In genomic region chr5:173624276-173624675, GRCh38 we compare ENCODE assay signal across 23 cellular contexts. TPM values are rescaled to one million over a fixed set of nuclear protein-coding genes. Genes with fewer than 3 reads are reported as not detected.
DNase-seq lines count a peak whose midpoint lies in the region; ATAC-seq, FAIRE-seq and TF ChIP-seq lines count a peak whose summit lies in the region.
"Had no signal": no experiment of that assay in that cellular context is flagged by ENCODE, and none has a peak within 500 bp of the region (broad histone marks: within the 10 kb centered on the region; RNA-seq: fewer than 3 reads in every experiment).

No MANE protein-coding gene starts in this region.

- no TSS peak for BruUV-seq in IMR-90 (replicated peaks; lab: Mats Ljungman, UMichigan)

- no peak overlapping the region for H2AK5ac ChIP-seq in IMR-90 (ENCODE audit: low read depth, low read length)
- no peak overlapping the region for H2AK5ac ChIP-seq in H1 (ENCODE audit: low read depth, low read length)
- no peak overlapping the region for H2AK5ac ChIP-seq in mesenchymal stem cell (ENCODE audit: low read length, severe bottlenecking)

- H3K4me1 ChIP-seq in IMR-90 (ENCODE audit: control insufficient read depth, insufficient read depth, low read length) (no peaks in the 10 kb centered on the region), H1 (replicated peaks in 1 of 4; ENCODE audit: control insufficient read depth in 3 of 4, insufficient read depth in 4 of 4, low read length in 3 of 4) (peaks cover 10 to 15% (median 11%) of the 10 kb centered on the region in 4 experiments), mesenchymal stem cell (ENCODE audit: control insufficient read depth, insufficient read depth, low read depth, low read length) (peaks cover 9% of the 10 kb centered on the region), spleen (peaks cover 0 to 2% (median under 1%) of the 10 kb centered on the region in 6 donors)

- no peaks in the 10 kb centered on the region for H3K23me2 ChIP-seq in H1 (ENCODE audit: low read depth, low read length)

- H4K20me1 ChIP-seq in IMR-90 (ENCODE audit: insufficient read depth, low read length) (no peaks in the 10 kb centered on the region), H1 (replicated peaks in 1 of 2; ENCODE audit: control insufficient read depth in 1 of 2, insufficient read depth in 2 of 2, low read length in 2 of 2) (no peaks in the 10 kb centered on the region)

- no peak overlapping the region for H3K4me3 ChIP-seq in IMR-90 (ENCODE audit: insufficient read depth, low read depth, low read length)
- no peak overlapping the region for H3K4me3 ChIP-seq in H1 (ENCODE audit: extremely low read depth in 1 of 4, insufficient read depth in 2 of 4, low read depth in 3 of 4, low read length in 4 of 4)
- H3K4me3 ChIP-seq in mesenchymal stem cell (ENCODE audit: insufficient read depth in 1 of 2, low read depth in 1 of 2, low read length in 2 of 2): no peak overlapping the region
- no peak overlapping the region for H3K4me3 ChIP-seq in spleen
- H3K4me3 ChIP-seq: GM12878 had no signal

- peak overlapping the region; percentile 80 for H3K27ac Mint-ChIP-seq in stimulated activated memory B cell treated with anti-CD40 and anti-IgM and Interleukin-4, amounts not matched to agents 10 μg/mL and 1 μg/mL and 100 μg/mL, for 72 hours
- H3K27ac Mint-ChIP-seq: H9 had no signal

- peak overlapping the region; percentile 12; the same call in 1 of the 2 replicates for H2BK12ac ChIP-seq in H1 (ENCODE audit: low read depth, low read length)
- H2BK12ac ChIP-seq in mesenchymal stem cell (ENCODE audit: low read length in 2 of 2): no peak overlapping the region

- no CpG with 5 or more reads among the region's 5 CpGs for WGBS in IMR-90 (ENCODE audit: extremely low coverage in 2 of 2, insufficient read length in 1 of 2), 2 experiments
- WGBS in H1 (ENCODE audit: extremely low coverage in 1 of 2, insufficient coverage in 1 of 2, insufficient read length in 1 of 2, insufficient replicate concordance in 2 of 2, low coverage in 1 of 2, low lambda C conversion rate in 2 of 2, missing lambda C conversion rate in 1 of 2), 2 experiments: 80% methylated on average over 5 of the region's 5 CpGs; no CpG with 5 or more reads in 1 of the 2 experiments
- WGBS in mesenchymal stem cell: 85% methylated on average over 5 of the region's 5 CpGs
- WGBS in spleen, 5 donors: 72 to 93% (median 79%) methylated on average over 5 of the region's 5 CpGs

- H3K9me3 ChIP-seq in IMR-90 (ENCODE audit: control insufficient read depth, insufficient read depth, low read length) (no peaks in the 10 kb centered on the region), H1 (ENCODE audit: insufficient read depth in 2 of 2, low read depth in 1 of 2, low read length in 1 of 2) (no peaks in the 10 kb centered on the region), mesenchymal stem cell (ENCODE audit: control insufficient read depth, low read length) (no peaks in the 10 kb centered on the region), spleen (no peaks in the 10 kb centered on the region)
- H3K9me3 ChIP-seq: BE2C had no signal

- no peak for TF ChIP-seq RAD21 in IMR-90 (IDR thresholded peaks at IDR 0.05; ENCODE audit: low read length)
- no peak for TF ChIP-seq RAD21 in H1 (IDR thresholded peaks at IDR 0.05 in 1 of 2, conservative IDR thresholded peaks at IDR 0.05 in 1 of 2; ENCODE audit: low read depth in 2 of 2, low read length in 2 of 2)

- POLR2A ChIA-PET in IMR-90 (lab: Charles Lee; ENCODE audit: unreplicated experiment) (no interaction called here), H1 (lab: Charles Lee; ENCODE audit: partially characterized antibody) (interaction anchor here (1.2 kb wide), 1 partner anchor 339 kb away, joined by 3 read pairs; no protein-coding TSS in a partner anchor)

- H2BK20ac ChIP-seq in IMR-90 (ENCODE audit: low read depth, low read length) (no peak overlapping the region), H1 (ENCODE audit: low read length) (0 out of 2 replicates have a peak overlapping the region, but pooled peaks have one; percentile 38)

- TF ChIP-seq CTCF in IMR-90 (conservative IDR thresholded peaks at IDR 0.05; ENCODE audit: low read depth, low read length) (no peak), H1 (IDR thresholded peaks at IDR 0.05; ENCODE audit: control extremely low read depth in 1 of 3, insufficient read depth in 1 of 3, low read depth in 1 of 3, low read length in 3 of 3) (no peak), spleen (IDR thresholded peaks at IDR 0.05 in 8 of 11, conservative IDR thresholded peaks at IDR 0.05 in 3 of 11) (no peak)

- H3K27me3 Mint-ChIP-seq in stimulated activated memory B cell treated with anti-CD40 and anti-IgM and Interleukin-4, amounts not matched to agents 10 μg/mL and 1 μg/mL and 100 μg/mL, for 72 hours: no peaks in the 10 kb centered on the region

- H3K18ac ChIP-seq in IMR-90 (ENCODE audit: low read depth, low read length) (no peak overlapping the region), H1 (ENCODE audit: extremely low read depth, low read length) (peak overlapping the region; percentile 9; the same call in 1 of the 2 replicates), mesenchymal stem cell (ENCODE audit: low read depth in 1 of 2, low read length in 2 of 2) (no peak overlapping the region)

- H4K91ac ChIP-seq in IMR-90 (ENCODE audit: insufficient read depth, low read depth, low read length) (no peak overlapping the region), H1 (replicated peaks; ENCODE audit: insufficient read length, low read length) (no peak overlapping the region), mesenchymal stem cell (ENCODE audit: low read length) (peak overlapping the region; percentile 18)

- FAIRE-seq in H1 (lab: Jason Lieb, UNC): no peak
- FAIRE-seq: GM12878 had no signal

- H3K14ac ChIP-seq in IMR-90 (replicated peaks; ENCODE audit: low read depth, low read length) (no peak overlapping the region), H1 (ENCODE audit: insufficient read length) (no peak overlapping the region), mesenchymal stem cell (ENCODE audit: low read length in 2 of 2) (no peak overlapping the region)

- H2AK9ac ChIP-seq in IMR-90 (replicated peaks; ENCODE audit: low read depth, low read length, poor library complexity): no peak overlapping the region

- no peak for ATAC-seq in IMR-90 (ENCODE audit: low read depth)
- no peak for ATAC-seq in stimulated activated memory B cell treated with anti-CD40 and anti-IgM and Interleukin-4, amounts not matched to agents 10 μg/mL and 1 μg/mL and 100 μg/mL, for 72 hours
- ATAC-seq: GM12878, Right ventricle myocardium inferior had no signal

- no peaks in the 10 kb centered on the region for H3K9me1 ChIP-seq in IMR-90 (ENCODE audit: insufficient read depth, low read length)

- intact Hi-C loops in IMR-90 (cut with micrococcal nuclease): no loop called here
- intact Hi-C loops in spleen (cut with DNase I; ENCODE audit: low total_unique reads): no loop called here

- no peaks in the 10 kb centered on the region for H3K36me3 Mint-ChIP-seq in stimulated activated memory B cell treated with anti-CD40 and anti-IgM and Interleukin-4, amounts not matched to agents 10 μg/mL and 1 μg/mL and 100 μg/mL, for 72 hours
- H3K36me3 Mint-ChIP-seq: CD4-positive, CD25-positive, alpha-beta regulatory T cell had no signal

- H3K56ac ChIP-seq in IMR-90 (ENCODE audit: extremely low read depth, insufficient read depth, low read length) (no peak overlapping the region), H1 (replicated peaks; ENCODE audit: insufficient read length, low read depth, low read length) (no peak overlapping the region)

- CTCF ChIA-PET in IMR-90 (lab: Yijun Ruan, JAX): no interaction called here
- CTCF ChIA-PET in H1 (lab: Charles Lee; ENCODE audit: partially characterized antibody): interaction anchor here (1.0 to 3.2 kb wide), 9 partner anchors 12 to 360 kb away, joined by 3 to 11 read pairs (median 4); no protein-coding TSS in a partner anchor

- H3K4me2 ChIP-seq in IMR-90 (ENCODE audit: low read depth, low read length) (no peak overlapping the region), H1 (ENCODE audit: insufficient read depth in 1 of 2, low read depth in 2 of 2, low read length in 2 of 2) (no peak overlapping the region), mesenchymal stem cell (ENCODE audit: low read length, poor library complexity, severe bottlenecking) (no peak overlapping the region)

- no peak for TF ChIP-seq EP300 in H1 (IDR thresholded peaks at IDR 0.05; ENCODE audit: borderline replicate concordance in 1 of 2, low read depth in 2 of 2, low read length in 2 of 2)

- H4K8ac ChIP-seq in IMR-90 (ENCODE audit: low read depth in 2 of 2, low read length in 2 of 2): no peak overlapping the region
- no peak overlapping the region for H4K8ac ChIP-seq in H1 (ENCODE audit: extremely low read depth, insufficient read depth, low read length)
- no peak overlapping the region for H4K8ac ChIP-seq in mesenchymal stem cell (ENCODE audit: low read length)

- H2AFZ ChIP-seq in IMR-90 (replicated peaks; ENCODE audit: low read length, poor library complexity): no peak overlapping the region
- H2AFZ ChIP-seq in H1 (ENCODE audit: low read length): no peak overlapping the region
- no peak overlapping the region for H2AFZ ChIP-seq in mesenchymal stem cell (ENCODE audit: low read depth, low read length)

- H3K79me2 ChIP-seq in H1 (ENCODE audit: control insufficient read depth in 1 of 2, insufficient read depth in 2 of 2, low read length in 2 of 2): no peaks in the 10 kb centered on the region

- H3K79me1 ChIP-seq in IMR-90 (ENCODE audit: low read depth in 1 of 2, low read length in 2 of 2): no peaks in the 10 kb centered on the region
- no peaks in the 10 kb centered on the region for H3K79me1 ChIP-seq in H1 (ENCODE audit: low read depth, low read length)
- H3K79me1 ChIP-seq in mesenchymal stem cell (replicated peaks; ENCODE audit: low read length, poor library complexity, severe bottlenecking): no peaks in the 10 kb centered on the region

- H3K27me3 ChIP-seq in IMR-90 (ENCODE audit: control insufficient read depth, insufficient read depth, low read length) (peaks cover 25% of the 10 kb centered on the region), H1 (replicated peaks in 1 of 4; ENCODE audit: control insufficient read depth in 3 of 4, extremely low read depth in 1 of 4, insufficient read depth in 3 of 4, low read length in 3 of 4) (no peaks in the 10 kb centered on the region), mesenchymal stem cell (ENCODE audit: control insufficient read depth in 1 of 2, insufficient read depth in 1 of 2, low read length in 2 of 2) (peaks cover 7 to 9% of the 10 kb centered on the region in 2 experiments), spleen (replicated peaks in 1 of 7) (no peaks in the 10 kb centered on the region)
- H3K27me3 ChIP-seq: BE2C had no signal

- H3K4me3 Mint-ChIP-seq in stimulated activated memory B cell treated with anti-CD40 and anti-IgM and Interleukin-4, amounts not matched to agents 10 μg/mL and 1 μg/mL and 100 μg/mL, for 72 hours: no peak overlapping the region
- H3K4me3 Mint-ChIP-seq: CD4-positive, CD25-positive, alpha-beta regulatory T cell; H9 had no signal

- no peak overlapping the region for H2BK5ac ChIP-seq in IMR-90 (ENCODE audit: low read depth, low read length, poor library complexity, severe bottlenecking)
- H2BK5ac ChIP-seq in H1 (ENCODE audit: low read depth, low read length): no peak overlapping the region
- no peak overlapping the region for H2BK5ac ChIP-seq in mesenchymal stem cell (ENCODE audit: low read depth, low read length, poor library complexity, severe bottlenecking)

- in situ Hi-C loops in IMR-90 (cut with MboI; ENCODE audit: low sequenced_read_pairs): loop anchor here (5.0 kb wide), 1 partner anchor 693 kb away; no protein-coding TSS in a partner anchor

- no peak overlapping the region for H3K27ac ChIP-seq in IMR-90 (ENCODE audit: insufficient read depth, low read length)
- H3K27ac ChIP-seq in H1 (ENCODE audit: low read depth, low read length): no peak overlapping the region
- H3K27ac ChIP-seq in mesenchymal stem cell (ENCODE audit: low read length, poor library complexity, severe bottlenecking): no peak overlapping the region
- H3K27ac ChIP-seq in spleen: no peak overlapping the region
- H3K27ac ChIP-seq: HL-60 had no signal

- TF ChIP-seq POLR2A in IMR-90 (IDR thresholded peaks at IDR 0.05; ENCODE audit: low read depth, low read length) (no peak), H1 (IDR thresholded peaks at IDR 0.05; ENCODE audit: control extremely low read depth in 1 of 2, low read depth in 2 of 2, low read length in 2 of 2) (no peak), spleen (IDR thresholded peaks at IDR 0.05) (no peak)

- H3K36me3 ChIP-seq in IMR-90 (ENCODE audit: control insufficient read depth, insufficient read depth, low read length) (no peaks in the 10 kb centered on the region), H1 (ENCODE audit: control insufficient read depth in 2 of 4, insufficient read depth in 4 of 4, low read length in 3 of 4) (no peaks in the 10 kb centered on the region), mesenchymal stem cell (ENCODE audit: control insufficient read depth in 1 of 2, insufficient read depth in 2 of 2, low read depth in 1 of 2, low read length in 2 of 2) (no peaks in the 10 kb centered on the region), spleen (no peaks in the 10 kb centered on the region)
- H3K36me3 ChIP-seq: BE2C had no signal

- H2BK15ac ChIP-seq in IMR-90 (ENCODE audit: low read depth, low read length): no peak overlapping the region
- H2BK15ac ChIP-seq in H1 (ENCODE audit: low read length): peak overlapping the region; percentile 49; the same call in 1 of the 2 replicates
- no peak overlapping the region for H2BK15ac ChIP-seq in mesenchymal stem cell (ENCODE audit: low read depth, poor library complexity, severe bottlenecking)

- H3K4ac ChIP-seq in IMR-90 (ENCODE audit: low read depth, low read length) (no peak overlapping the region), H1 (replicated peaks; ENCODE audit: insufficient read length, low read depth, low read length) (no peak overlapping the region), mesenchymal stem cell (ENCODE audit: low read depth in 1 of 2, low read length in 2 of 2) (no peak overlapping the region)

- peaks cover 24% of the 10 kb centered on the region for H3K4me1 Mint-ChIP-seq in stimulated activated memory B cell treated with anti-CD40 and anti-IgM and Interleukin-4, amounts not matched to agents 10 μg/mL and 1 μg/mL and 100 μg/mL, for 72 hours
- H3K4me1 Mint-ChIP-seq: CD4-positive, CD25-positive, alpha-beta regulatory T cell had no signal

- H3K23ac ChIP-seq in IMR-90 (ENCODE audit: low read depth, low read length) (no peak overlapping the region), H1 (ENCODE audit: insufficient read length) (no peak overlapping the region), mesenchymal stem cell (ENCODE audit: low read length in 2 of 2) (no peak overlapping the region)

- no peak overlapping the region for H3K9ac ChIP-seq in IMR-90 (ENCODE audit: low read depth, low read length)
- H3K9ac ChIP-seq in H1 (replicated peaks in 1 of 4; ENCODE audit: extremely low read depth in 1 of 4, low read depth in 3 of 4, low read length in 3 of 4): no peak overlapping the region
- no peak overlapping the region for H3K9ac ChIP-seq in mesenchymal stem cell (ENCODE audit: low read length)

- H4K5ac ChIP-seq in IMR-90 (ENCODE audit: low read depth, low read length) (no peak overlapping the region), H1 (ENCODE audit: insufficient read length, low read depth, low read length) (no peak overlapping the region)

- no peaks in the 10 kb centered on the region for H3K9me3 Mint-ChIP-seq in stimulated activated memory B cell treated with anti-CD40 and anti-IgM and Interleukin-4, amounts not matched to agents 10 μg/mL and 1 μg/mL and 100 μg/mL, for 72 hours
- H3K9me3 Mint-ChIP-seq: CD4-positive, CD25-positive, alpha-beta regulatory T cell; H9 had no signal

- DNase-seq in IMR-90 (peak; percentile 8), H1 (ENCODE audit: low read depth in 1 of 2, low spot score in 2 of 2) (no peak), mesenchymal stem cell (no peak), SIG-M5 treated with dmso at 0.1 percent for 504 hours (lab: John Stamatoyannopoulos, UW; ENCODE audit: unreplicated experiment) (no peak), NOMO-1 treated with dmso at 0.1 percent for 144 hours (lab: John Stamatoyannopoulos, UW; ENCODE audit: unreplicated experiment) (no peak), spleen (no peak)
- DNase-seq: BE2C; CD4-positive, CD25-positive, alpha-beta regulatory T cell; COR-L47; DMS79 treated with DMSO at 0.1 percent for 48 hours; H9; KG1; MV-4-11; NCI-H1105 treated with DMSO at 0.1 percent for 48 hours; NCI-H1694; NCI-H2081; NCI-H345; NCI-H524; NCI-H82 had no signal

- H2BK120ac ChIP-seq in IMR-90 (ENCODE audit: low read depth, low read length) (no peak overlapping the region), H1 (replicated peaks; ENCODE audit: low read depth, low read length) (no peak overlapping the region), mesenchymal stem cell (ENCODE audit: low read depth, low read length) (no peak overlapping the region)

- dilution Hi-C loops in IMR-90 (cut with HindIII; ENCODE audit: low sequenced_read_pairs, unreplicated experiment): no loop called here

RNA-seq across cellular contexts. Expression of gene BOD1, which starts 7.8 kb away (rescaled TPM):
- 71.7 and 74.7 TPM in 2 replicates for total RNA-seq in IMR-90 (2012; rRNA removed)
- 48.5 and 57.9 TPM in 2 replicates for polyA plus RNA-seq in IMR-90 (2012; rRNA removed)
- 24.1 and 26.3 TPM in 2 replicates for polyA plus RNA-seq in IMR-90 (2012; cell fraction: cytosol; rRNA removed)
- 36.9 and 116 TPM in 2 replicates for polyA plus RNA-seq in IMR-90 (2012; cell fraction: nucleus; rRNA removed; ENCODE audit: low replicate concordance)
- 143 and 149 TPM in 2 replicates for total RNA-seq in H1 (2021; fragmentation: NEBNext Ultra II Directional; extraction: Animal tissue kit (Norgen Biotek cat#: 25700))
- 83.1 and 107 TPM in 2 replicates for polyA plus RNA-seq in H1 (2011; rRNA removed)
- 127 TPM for polyA plus RNA-seq in H1 (2011; cell fraction: cytosol; rRNA removed)
- 58.0 TPM for polyA plus RNA-seq in H1 (2011; cell fraction: nucleus; rRNA removed)
- polyA plus RNA-seq in H1 (2012, experiment 1 of 2): 133 to 170 TPM (median 136 TPM) in 4 replicates
- polyA plus RNA-seq in H1 (2012, experiment 2 of 2): 111 TPM
- polyA plus RNA-seq in H1 (2013, experiment 1 of 2): 117 TPM
- 117 TPM for polyA plus RNA-seq in H1 (2013, experiment 2 of 2)
- 114 and 131 TPM in 2 replicates for polyA minus RNA-seq in H1 (2011; rRNA and poly(A)+ RNA removed)
- polyA minus RNA-seq in H1 (2011; cell fraction: cytosol; rRNA and poly(A)+ RNA removed): 68.5 TPM
- polyA minus RNA-seq in H1 (2011; cell fraction: nucleus; rRNA and poly(A)+ RNA removed): 60.4 TPM
- polyA plus RNA-seq in mesenchymal stem cell (2013, experiment 1 of 2): 79.3 TPM
- 84.2 TPM for polyA plus RNA-seq in mesenchymal stem cell (2013, experiment 2 of 2)
- 10 to 100 TPM; 28.1 to 40.5 (median 32.1) TPM for total RNA-seq in spleen
- polyA plus RNA-seq in spleen: 10 to 100 TPM; 28.5 to 35.9 (median 28.5) TPM
